ENCODE assay signal across 19 cellular contexts in the genomic region with DNA sequence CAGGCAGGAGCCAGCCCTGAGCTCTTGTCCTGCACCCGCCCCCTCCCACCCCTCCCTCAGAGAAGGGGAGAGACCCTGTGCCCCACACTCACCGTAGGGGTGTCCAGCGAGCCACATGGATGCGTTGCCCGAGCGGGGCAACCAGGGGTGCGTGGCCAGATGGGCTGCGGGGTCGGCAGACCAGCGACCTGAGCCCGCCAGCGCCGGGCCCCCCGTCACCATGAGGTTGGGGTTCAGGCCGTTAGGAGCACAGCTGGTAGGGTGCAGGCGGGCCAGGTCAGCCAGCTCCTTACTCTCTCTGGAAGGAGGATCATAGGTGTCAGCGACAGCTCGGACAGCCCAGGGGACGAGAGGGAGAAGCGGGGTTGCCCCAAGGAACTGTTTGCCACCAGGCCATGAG. TPM values are rescaled to one million over a fixed set of nuclear protein-coding genes. Genes with fewer than 3 reads are reported as not detected.
DNase-seq lines count a peak whose midpoint lies in the region; ATAC-seq, FAIRE-seq and TF ChIP-seq lines count a peak whose summit lies in the region.
"Had no signal": no experiment of that assay in that cellular context is flagged by ENCODE, and none has a peak within 500 bp of the region (broad histone marks: within the 10 kb centered on the region; RNA-seq: fewer than 3 reads in every experiment).

No MANE protein-coding gene starts in this region.

- DNase-seq in HepG2 (ENCODE audit: low spot score) (no peak), right lobe of liver (no peak), esophagus muscularis mucosa (ENCODE audit: extremely low spot score) (no peak), neuronal stem cell (ENCODE audit: low spot score) (no peak), OCI-M1 (lab: John Stamatoyannopoulos, UW) (no peak), NCI-H524 treated with DMSO at 0.1 percent for 48 hours (lab: John Stamatoyannopoulos, UW) (no peak), activated gamma-delta T cell (lab: John Stamatoyannopoulos, UW) (no peak)
- DNase-seq: AML-193; Caco-2; CD4-positive, alpha-beta T cell; H9 had no signal

- TF ChIP-seq EP300 in HepG2 (IDR thresholded peaks at IDR 0.05; ENCODE audit: low read depth in 2 of 2, low read length in 2 of 2) (no peak), HepG2 (CRISPR knock-in tag; IDR thresholded peaks at IDR 0.05; ENCODE audit: borderline replicate concordance) (no peak), esophagus muscularis mucosa (IDR thresholded peaks at IDR 0.05) (no peak)

- H4K91ac ChIP-seq in neuronal stem cell (ENCODE audit: low read depth, low read length, poor library complexity), result no peak overlapping the region

- H3K18ac ChIP-seq in neuronal stem cell (ENCODE audit: low read length), result no peak overlapping the region

- H3K36me3 ChIP-seq in HepG2 (replicated peaks in 1 of 2; ENCODE audit: control insufficient read depth in 1 of 2, insufficient read depth in 2 of 2, low read length in 2 of 2) (peaks cover 37 to 72% of the 10 kb centered on the region in 2 experiments; a peak in 4 of 5 replicates), right lobe of liver (peaks cover 0 to 51% (median 20%) of the 10 kb centered on the region in 4 donors), esophagus muscularis mucosa (peaks cover 17 to 58% (median 55%) of the 10 kb centered on the region in 4 donors), neuronal stem cell (replicated peaks in 1 of 2; ENCODE audit: control insufficient read depth in 2 of 2, insufficient read depth in 2 of 2, low read length in 2 of 2) (peaks cover 19 to 75% of the 10 kb centered on the region in 2 donors)

- peaks cover 25% of the 10 kb centered on the region for H3K79me2 ChIP-seq in HepG2 (ENCODE audit: insufficient read depth, low read length)

- no TSS peak for BruUV-seq in HepG2 (replicated peaks; lab: Mats Ljungman, UMichigan)

- H2BK15ac ChIP-seq in neuronal stem cell (ENCODE audit: low read length), result no peak overlapping the region

- H2BK12ac ChIP-seq in neuronal stem cell (ENCODE audit: low read length), result no peak overlapping the region

- H3K14ac ChIP-seq in neuronal stem cell (ENCODE audit: low read length), result no peak overlapping the region

- no peak overlapping the region for H4K8ac ChIP-seq in neuronal stem cell (ENCODE audit: low read depth, low read length)

- H3K23ac ChIP-seq in neuronal stem cell (ENCODE audit: low read depth, low read length, poor library complexity), result no peak overlapping the region

- H4K20me1 ChIP-seq in HepG2 (ENCODE audit: insufficient read depth, low read length), result peaks cover 44% of the 10 kb centered on the region; the same call in 1 of the 2 replicates

- H2BK120ac ChIP-seq in neuronal stem cell (ENCODE audit: low read depth, low read length), result no peak overlapping the region

- no peak overlapping the region for H2AFZ ChIP-seq in HepG2 (ENCODE audit: low read length)
- H2AFZ ChIP-seq in neuronal stem cell (ENCODE audit: low read length), result no peak overlapping the region

- no peak for FAIRE-seq in HepG2 (lab: Jason Lieb, UNC)
- FAIRE-seq: A549, D721Med, G401.6, GM12891, GM19239, H1 had no signal

- intact Hi-C loops in HepG2 (cut with micrococcal nuclease; ENCODE audit: unreplicated experiment), result no loop called here
- intact Hi-C loops in right lobe of liver (cut with DNase I), result no loop called here
- intact Hi-C loops in esophagus muscularis mucosa (cut with DNase I), result no loop called here

- no peak for TF ChIP-seq POLR2A in HepG2 (IDR thresholded peaks at IDR 0.05; ENCODE audit: insufficient read depth in 1 of 2, low read depth in 2 of 2, low read length in 2 of 2)
- TF ChIP-seq POLR2A in right lobe of liver (IDR thresholded peaks at IDR 0.05), result no peak
- no peak for TF ChIP-seq POLR2A in esophagus muscularis mucosa (IDR thresholded peaks at IDR 0.05; ENCODE audit: low read depth)

- H3K4me1 ChIP-seq in HepG2 (ENCODE audit: insufficient read depth, low read length) (no peaks in the 10 kb centered on the region), right lobe of liver (no peaks in the 10 kb centered on the region), esophagus muscularis mucosa (peaks cover 24 to 98% (median 65%) of the 10 kb centered on the region in 4 donors), neuronal stem cell (ENCODE audit: control insufficient read depth in 2 of 2, insufficient read depth in 1 of 2, low read depth in 1 of 2, low read length in 2 of 2) (peaks cover 4 to 5% of the 10 kb centered on the region in 2 donors)
- H3K4me1 ChIP-seq: A549, Caco-2 had no signal

- POLR2A ChIA-PET in HepG2 (lab: Yijun Ruan, JAX), result no interaction called here

- H3K27ac ChIP-seq in HepG2 (ENCODE audit: extremely low read length, insufficient read depth, low read length) (no peak overlapping the region), right lobe of liver (no peak overlapping the region), esophagus muscularis mucosa (replicated peaks in 1 of 4) (peak overlapping the region; percentile 47 to 63 (median 56)), neuronal stem cell (replicated peaks; ENCODE audit: low read length) (no peak overlapping the region)
- H3K27ac ChIP-seq: 22Rv1, A549, C4-2B had no signal

- no peak overlapping the region for H3K4me2 ChIP-seq in HepG2 (ENCODE audit: low read depth, low read length)
- H3K4me2 ChIP-seq in neuronal stem cell (ENCODE audit: insufficient read depth, low read length, poor library complexity, severe bottlenecking), result no peak overlapping the region
- H3K4me2 ChIP-seq: A549 had no signal

- H3K4ac ChIP-seq in neuronal stem cell (ENCODE audit: low read length), result no peak overlapping the region

- WGBS in HepG2 (ENCODE audit: low lambda C conversion rate), result no CpG with 5 or more reads among the region's 20 CpGs
- 95% methylated on average over 8 of the region's 20 CpGs for WGBS in right lobe of liver (ENCODE audit: insufficient coverage, low coverage, low lambda C conversion rate, missing lambda C conversion rate)
- 86% methylated on average over 16 of the region's 20 CpGs for WGBS in esophagus muscularis mucosa
- no CpG with 5 or more reads among the region's 20 CpGs for WGBS in neuronal stem cell (ENCODE audit: extremely low coverage in 2 of 2, insufficient read length in 2 of 2, insufficient replicate concordance in 1 of 2), 2 donors

- H3K27me3 ChIP-seq in HepG2 (ENCODE audit: control insufficient read depth in 1 of 2, insufficient read depth in 2 of 2, low read length in 2 of 2) (no peaks in the 10 kb centered on the region), right lobe of liver (no peaks in the 10 kb centered on the region), esophagus muscularis mucosa (no peaks in the 10 kb centered on the region), neuronal stem cell (ENCODE audit: control insufficient read depth in 3 of 3, insufficient read depth in 3 of 3, low read depth in 1 of 3, low read length in 3 of 3) (no peaks in the 10 kb centered on the region)

- H3K4me3 ChIP-seq in HepG2 (replicated peaks in 1 of 3; ENCODE audit: insufficient read depth in 1 of 3, low read depth in 2 of 3, low read length in 3 of 3), result no peak overlapping the region
- no peak overlapping the region for H3K4me3 ChIP-seq in right lobe of liver
- no peak overlapping the region for H3K4me3 ChIP-seq in esophagus muscularis mucosa
- no peak overlapping the region for H3K4me3 ChIP-seq in neuronal stem cell (ENCODE audit: low read length in 2 of 2)
- H3K4me3 ChIP-seq: A549 had no signal

- peak overlapping the region; percentile 82 for H2BK5ac ChIP-seq in neuronal stem cell (ENCODE audit: low read length)

- H3K9ac ChIP-seq in HepG2 (ENCODE audit: insufficient read depth, low read depth, low read length) (no peak overlapping the region), neuronal stem cell (ENCODE audit: low read depth, low read length, poor library complexity) (peak overlapping the region; percentile 60)

- no peak for TF ChIP-seq RAD21 in HepG2 (CRISPR knock-in tag; IDR thresholded peaks at IDR 0.05)

- TF ChIP-seq CTCF in HepG2 (CRISPR knock-in tag; IDR thresholded peaks at IDR 0.05) (no peak), right lobe of liver (IDR thresholded peaks at IDR 0.05) (no peak), esophagus muscularis mucosa (IDR thresholded peaks at IDR 0.05) (no peak)

- no peak for ATAC-seq in HepG2
- ATAC-seq in right lobe of liver, result no peak
- ATAC-seq: A549 had no signal

- in situ Hi-C loops in HepG2 (cut with HindIII; ENCODE audit: extremely low pct_ligation_motif_present, low pct_unique_long_range_greater_than_20kb), result no loop called here

- CTCF ChIA-PET in HepG2 (lab: Yijun Ruan, JAX; ENCODE audit: low intra/inter-chr PET ratio, low total read pairs), result no interaction called here

- H3K9me3 ChIP-seq in HepG2 (ENCODE audit: low read length) (no peaks in the 10 kb centered on the region), right lobe of liver (no peaks in the 10 kb centered on the region), esophagus muscularis mucosa (no peaks in the 10 kb centered on the region), neuronal stem cell (replicated peaks in 1 of 2; ENCODE audit: control insufficient read depth in 2 of 2, insufficient read depth in 1 of 2, low read depth in 1 of 2, low read length in 2 of 2) (no peaks in the 10 kb centered on the region)
- H3K9me3 ChIP-seq: A549, Caco-2 had no signal

- peak overlapping the region; percentile 46 for H2AK5ac ChIP-seq in neuronal stem cell (ENCODE audit: low read depth, low read length)

- H3K79me1 ChIP-seq in neuronal stem cell (ENCODE audit: low read depth, low read length), result peaks cover 34% of the 10 kb centered on the region

RNA-seq across cellular contexts. Expression of a gene that starts 46.4 kb away (rescaled TPM):
- total RNA-seq in HepG2 (2016; rRNA removed; fragmentation: Illumina TruSeq; extraction: Trizol), result 12.8 and 17.4 TPM in 2 replicates
- 4.9 and 7.1 TPM in 2 replicates for total RNA-seq in HepG2 (2016; cell fraction: cytosol; rRNA removed; fragmentation: Illumina TruSeq; extraction: Trizol; ENCODE audit: low read depth)
- 12.8 and 21.5 TPM in 2 replicates for total RNA-seq in HepG2 (2016; cell fraction: insoluble cytoplasmic fraction; rRNA removed; fragmentation: Illumina TruSeq; extraction: Trizol)
- 4.9 and 5.6 TPM in 2 replicates for total RNA-seq in HepG2 (2016; cell fraction: membrane; rRNA removed; fragmentation: Illumina TruSeq; extraction: Trizol)
- total RNA-seq in HepG2 (2016; cell fraction: nucleus; rRNA removed; fragmentation: Illumina TruSeq; extraction: Trizol), result 28.3 and 34.0 TPM in 2 replicates
- 10.9 and 11.7 TPM in 2 replicates for polyA plus RNA-seq in HepG2 (2011; rRNA removed)
- polyA plus RNA-seq in HepG2 (2011; cell fraction: cytosol; rRNA removed), result 8.6 and 11.8 TPM in 2 replicates
- 65.7 and 102 TPM in 2 replicates for polyA plus RNA-seq in HepG2 (2011; cell fraction: nucleus; rRNA removed)
- 40.6 and 53.7 TPM in 2 replicates for polyA plus RNA-seq in HepG2 (2012)
- 0.71 and 1.3 TPM in 2 replicates for polyA plus RNA-seq in HepG2 (2016; cell fraction: cytosol; fragmentation: Illumina TruSeq; extraction: Trizol; ENCODE audit: low read depth)
- 16.6 and 19.8 TPM in 2 replicates for polyA plus RNA-seq in HepG2 (2016; cell fraction: insoluble cytoplasmic fraction; fragmentation: Illumina TruSeq; extraction: Trizol; ENCODE audit: low read depth)
- polyA plus RNA-seq in HepG2 (2016; cell fraction: membrane; fragmentation: Illumina TruSeq; extraction: Trizol; ENCODE audit: low read depth), result 0.82 and 1.2 TPM in 2 replicates
- 58.8 and 59.2 TPM in 2 replicates for polyA plus RNA-seq in HepG2 (2016; cell fraction: nucleus; fragmentation: Illumina TruSeq; extraction: Trizol; ENCODE audit: insufficient read depth, low read depth)
- polyA minus RNA-seq in HepG2 (2011; rRNA and poly(A)+ RNA removed; ENCODE audit: low replicate concordance), result 11.2 and 51.4 TPM in 2 replicates
- polyA minus RNA-seq in HepG2 (2011; cell fraction: cytosol; rRNA and poly(A)+ RNA removed), result 44.7 and 49.3 TPM in 2 replicates
- polyA minus RNA-seq in HepG2 (2011; cell fraction: nucleus; rRNA and poly(A)+ RNA removed), result 49.2 and 54.8 TPM in 2 replicates
- 10 to 100 TPM; 27.0 to 36.9 (median 30.5) TPM for total RNA-seq in right lobe of liver
- total RNA-seq in esophagus muscularis mucosa, result 100 to 1,000 TPM; 101 to 277 (median 166) TPM
- 33.6 TPM for polyA plus RNA-seq in neuronal stem cell (2013, experiment 1 of 2)
- 37.1 TPM for polyA plus RNA-seq in neuronal stem cell (2013, experiment 2 of 2)

Comparison
In these comparisons a context has a peak if more than half of its experiments do, and no peak if none do; other contexts are left out.
1. H3K27ac ChIP-seq: peak in esophagus muscularis mucosa (4 of 4); none in HepG2 (single experiment), right lobe of liver (0 of 3) and neuronal stem cell (single experiment).